1 cellular context compared by ENCODE assay signal in genomic region chr2:230591850-230592249, GRCh38.
TF ChIP-seq lines count a peak whose summit lies in the region.

No MANE protein-coding gene starts in this region.

TF ChIP-seq in WTC11, 78 proteins besides CTCF, POLR2A, EP300 and RAD21 (continued from another document):
- TF ChIP-seq MLX (CRISPR knock-in tag; IDR thresholded peaks at IDR 0.05) (no peak), CREM (CRISPR knock-in tag; IDR thresholded peaks at IDR 0.05) (no peak), NFE2L1 (CRISPR knock-in tag; IDR thresholded peaks at IDR 0.05) (no peak)
